In the genomic region with DNA sequence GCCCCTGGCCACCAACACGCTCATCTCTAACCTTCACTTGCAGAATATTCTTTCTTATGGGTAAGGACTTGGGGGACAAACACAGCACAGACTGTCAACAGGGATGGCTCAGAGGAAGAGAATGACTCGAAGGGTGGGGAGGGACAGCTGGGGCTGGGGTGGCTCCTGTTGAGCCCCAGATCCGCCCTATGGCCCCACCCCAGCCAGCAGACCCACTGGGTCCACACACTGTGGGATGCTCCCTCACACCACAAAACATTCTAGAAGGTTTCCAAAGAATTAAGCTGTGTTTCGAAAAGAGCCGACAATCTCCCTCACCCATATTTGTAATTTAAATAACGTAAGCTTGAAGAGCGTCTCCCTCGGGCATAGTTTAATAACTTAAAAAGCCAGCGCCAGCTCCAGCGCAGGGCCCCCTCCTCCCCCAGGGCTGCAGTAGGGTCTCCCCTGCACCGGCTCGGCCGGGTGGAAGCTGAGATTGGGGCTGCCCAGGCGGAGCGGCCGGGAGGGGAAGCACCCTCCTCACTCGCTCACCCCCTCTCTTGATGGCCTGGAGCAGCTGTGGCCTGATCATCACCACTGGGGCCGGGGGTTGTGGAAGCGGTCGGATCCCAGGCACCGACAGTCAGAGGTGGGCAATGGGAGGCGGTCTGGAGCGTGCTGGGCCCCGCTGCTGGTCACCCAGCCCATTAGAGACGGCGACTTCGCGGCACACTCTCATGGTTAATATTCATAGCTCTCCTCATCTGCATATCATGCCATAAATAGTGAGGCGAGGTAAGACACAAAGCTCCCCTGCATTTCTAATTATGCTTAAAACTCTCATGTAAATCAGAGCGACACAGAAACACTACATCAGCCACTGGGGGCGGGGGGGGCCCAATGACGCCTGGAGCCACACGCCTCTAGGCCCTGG, we compare ENCODE assay signal across 18 cellular contexts. TPM values are rescaled to one million over a fixed set of nuclear protein-coding genes. Genes with fewer than 3 reads are reported as not detected.
A peak's percentile ranks its signal among the peaks of the same experiment; 100 is the strongest.
DNase-seq lines count a peak whose midpoint lies in the region; TF ChIP-seq lines count a peak whose summit lies in the region.
"Had no signal": no experiment of that assay in that cellular context is flagged by ENCODE, and none has a peak within 500 bp of the region (broad histone marks: within the 10 kb centered on the region; RNA-seq: fewer than 3 reads in every experiment).

No MANE protein-coding gene starts in this region.

- H3K27ac ChIP-seq in SJCRH30 (peak overlapping the region; percentile 14; the same call in 1 of the 2 replicates), sigmoid colon (peak overlapping the region in 3 of 4 donors; percentile 1 to 30 (median 28))
- H3K27ac ChIP-seq: cardiac muscle cell, epithelial cell of prostate, foreskin keratinocyte had no signal

- in situ Hi-C loops in GM13977 (cut with MboI; ENCODE audit: low pct_unique_long_range_greater_than_20kb, low sequenced_read_pairs, unreplicated experiment) (no loop called here), ACHN (cut with HindIII; ENCODE audit: low pct_ligation_motif_present, low pct_unique_long_range_greater_than_20kb, low sequenced_read_pairs) (no loop called here)

- TF ChIP-seq POLR2A in sigmoid colon (IDR thresholded peaks at IDR 0.05): no peak

- no peaks in the 10 kb centered on the region for H3K36me3 ChIP-seq in SJCRH30
- H3K36me3 ChIP-seq in sigmoid colon: no peaks in the 10 kb centered on the region
- H3K36me3 ChIP-seq: cardiac muscle cell had no signal

- H3K27me3 ChIP-seq in SJCRH30 (no peaks in the 10 kb centered on the region), sigmoid colon (no peaks in the 10 kb centered on the region)
- H3K27me3 ChIP-seq: dorsolateral prefrontal cortex, foreskin keratinocyte had no signal

- DNase-seq in GM13977 (ENCODE audit: low spot score) (peak; percentile 20), SJCRH30 (peak; percentile 90 to 93), left kidney (ENCODE audit: low read depth, low spot score) (peak; percentile 17), sigmoid colon (peak; percentile 53), ACHN (no peak), KG1 (lab: John Stamatoyannopoulos, UW) (no peak), HUDEP-2 (lab: John Stamatoyannopoulos, UW; ENCODE audit: unreplicated experiment in 76 of 76) (no peak), NCI-H146 treated with DMSO at 0.1 percent for 48 hours (lab: John Stamatoyannopoulos, UW; ENCODE audit: unreplicated experiment) (no peak)
- DNase-seq: activated CD4-positive, alpha-beta T cell treated with anti-CD3 and anti-CD28 coated beads for 48 hours; Calu3; dorsolateral prefrontal cortex; foreskin keratinocyte; left cardiac atrium; NCI-H187; NCI-H446; SW 1271 had no signal

- H3K4me1 ChIP-seq in SJCRH30 (peaks cover 69% of the 10 kb centered on the region), sigmoid colon (peaks cover 0 to 98% (median 94%) of the 10 kb centered on the region in 4 donors)

- TF ChIP-seq CTCF in GM13977 (IDR thresholded peaks at IDR 0.05; ENCODE audit: extremely low read depth, insufficient read depth, missing control alignments) (no peak), sigmoid colon (IDR thresholded peaks at IDR 0.05) (no peak)

- 89 to 92% methylated on average over 33 of the region's 33 CpGs for WGBS in sigmoid colon, 2 donors

- TF ChIP-seq EP300 in sigmoid colon (IDR thresholded peaks at IDR 0.05): no peak

- H3K9me3 ChIP-seq in SJCRH30 (replicated peaks) (no peaks in the 10 kb centered on the region), sigmoid colon (no peaks in the 10 kb centered on the region)

- intact Hi-C loops in sigmoid colon (cut with DNase I): no loop called here

- no peak overlapping the region for H3K4me3 ChIP-seq in SJCRH30
- H3K4me3 ChIP-seq in sigmoid colon: peak overlapping the region in 1 of 4 donors; percentile 0
- H3K4me3 ChIP-seq: cardiac muscle cell, dorsolateral prefrontal cortex had no signal

RNA-seq across cellular contexts. Expression of a gene that starts 37.6 kb away (rescaled TPM):
- total RNA-seq in SJCRH30 (2014; rRNA removed; shearing (Covaris generic)): 3.6 and 4.4 TPM in 2 replicates
- 10 to 100 TPM; 41.6 to 80.0 (median 65.4) TPM for total RNA-seq in sigmoid colon
- 10 to 100 TPM in 1 of 3 donors, 1 to 10 TPM in 2; 3.6 to 14.3 (median 5.1) TPM for polyA plus RNA-seq in sigmoid colon

Comparison
In these comparisons a context has a peak if more than half of its experiments do, and no peak if none do; other contexts are left out.
1. DNase-seq: peak in GM13977 (single experiment), SJCRH30 (2 of 2), left kidney (single experiment) and sigmoid colon (single experiment); none in ACHN (single experiment), KG1 (single experiment), HUDEP-2 (0 of 76) and NCI-H146 treated with DMSO at 0.1 percent for 48 hours (single experiment).